ENCODE assay signal across 20 cellular contexts in the genomic region with DNA sequence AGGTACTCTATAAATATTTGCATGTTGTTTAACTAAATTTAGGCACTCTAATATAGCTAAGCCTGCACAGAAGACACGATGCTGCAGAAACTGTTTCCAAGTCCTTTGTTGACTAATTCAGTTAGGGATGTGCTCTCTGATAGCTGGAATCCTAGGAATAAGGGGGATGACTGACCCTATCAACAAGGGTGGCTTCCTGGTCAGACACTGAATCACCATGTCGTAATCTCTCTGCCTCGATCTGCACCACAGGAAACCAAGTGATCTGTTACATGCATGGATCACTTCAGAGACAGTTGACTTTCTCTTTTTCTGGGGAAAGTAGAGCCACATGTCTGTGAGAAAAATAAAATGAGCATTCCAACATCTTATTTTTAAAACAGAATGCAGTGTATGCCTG.
"Had no signal": no experiment of that assay in that cellular context is flagged by ENCODE, and none has a peak within 500 bp of the region (broad histone marks: within the 10 kb centered on the region; RNA-seq: fewer than 3 reads in every experiment).

No MANE protein-coding gene starts in this region.

- H3K9me3 ChIP-seq: psoas muscle, right lobe of liver, tibial nerve, vagina had no signal

- H3K27me3 Mint-ChIP-seq: activated CD4-positive, alpha-beta memory T cell treated with anti-CD3 and anti-CD28 coated beads for 36 hours; activated naive CD8-positive, alpha-beta T cell treated with anti-CD3 and anti-CD28 coated beads for 36 hours; stimulated activated naive B cell treated with anti-CD40 and anti-IgM and Interleukin-4, amounts not matched to agents 10 μg/mL and 1 μg/mL and 100 μg/mL, for 72 hours had no signal

- H3K27ac Mint-ChIP-seq: activated CD4-positive, alpha-beta memory T cell treated with anti-CD3 and anti-CD28 coated beads for 36 hours; activated naive CD8-positive, alpha-beta T cell treated with anti-CD3 and anti-CD28 coated beads for 36 hours; natural killer cell; stimulated activated naive B cell treated with anti-CD40 and anti-IgM and Interleukin-4, amounts not matched to agents 10 μg/mL and 1 μg/mL and 100 μg/mL, for 72 hours had no signal

- H3K36me3 Mint-ChIP-seq: activated CD4-positive, alpha-beta memory T cell treated with anti-CD3 and anti-CD28 coated beads for 36 hours; activated naive CD8-positive, alpha-beta T cell treated with anti-CD3 and anti-CD28 coated beads for 36 hours; natural killer cell; stimulated activated naive B cell treated with anti-CD40 and anti-IgM and Interleukin-4, amounts not matched to agents 10 μg/mL and 1 μg/mL and 100 μg/mL, for 72 hours had no signal

- H3K4me3 Mint-ChIP-seq: activated CD4-positive, alpha-beta memory T cell treated with anti-CD3 and anti-CD28 coated beads for 36 hours; activated naive CD8-positive, alpha-beta T cell treated with anti-CD3 and anti-CD28 coated beads for 36 hours; activated T-cell treated with anti-CD3 and anti-CD28 coated beads, Interleukin-2, amount 50 U/mL, for 4 hours; natural killer cell; stimulated activated naive B cell treated with anti-CD40 and anti-IgM and Interleukin-4, amounts not matched to agents 10 μg/mL and 1 μg/mL and 100 μg/mL, for 72 hours had no signal

- H3K4me3 ChIP-seq: coronary artery, psoas muscle, right lobe of liver, spleen, tibial nerve, vagina had no signal

- H3K4me1 Mint-ChIP-seq: activated naive CD8-positive, alpha-beta T cell treated with anti-CD3 and anti-CD28 coated beads for 36 hours; natural killer cell; stimulated activated naive B cell treated with anti-CD40 and anti-IgM and Interleukin-4, amounts not matched to agents 10 μg/mL and 1 μg/mL and 100 μg/mL, for 72 hours had no signal

- H3K27ac ChIP-seq: coronary artery, epithelial cell of prostate, psoas muscle, right lobe of liver, spleen, tibial nerve, vagina had no signal

- DNase-seq: activated CD4-positive, alpha-beta memory T cell treated with anti-CD3 and anti-CD28 coated beads for 36 hours; activated gamma-delta T cell; activated naive CD8-positive, alpha-beta T cell treated with anti-CD3 and anti-CD28 coated beads for 36 hours; activated T-cell treated with anti-CD3 and anti-CD28 coated beads, Interleukin-2, amount 50 U/mL, for 4 hours; caudate nucleus; effector CD8-positive, alpha-beta T cell; hippocampal formation; left colon; mammary epithelial cell; natural killer cell; nucleus accumbens; psoas muscle; right lobe of liver; spleen; stimulated activated CD4-positive, alpha-beta T cell treated with anti-CD3 and anti-CD28 coated beads, Interleukin-1b, Interleukin-23, amount 100 ng/mL, for 48 hours; stimulated activated naive B cell treated with anti-CD40 and anti-IgM and Interleukin-4, amounts not matched to agents 10 μg/mL and 1 μg/mL and 100 μg/mL, for 72 hours had no signal

- H3K27me3 ChIP-seq: right lobe of liver, spleen, vagina had no signal

- ATAC-seq: activated T-cell treated with anti-CD3 and anti-CD28 coated beads, Interleukin-2, amount 50 U/mL, for 4 hours; left colon; natural killer cell; psoas muscle; right lobe of liver; stimulated activated naive B cell treated with anti-CD40 and anti-IgM and Interleukin-4, amounts not matched to agents 10 μg/mL and 1 μg/mL and 100 μg/mL, for 72 hours had no signal

- H3K4me1 ChIP-seq: psoas muscle, right lobe of liver, spleen, tibial nerve, vagina had no signal

- H3K36me3 ChIP-seq: right lobe of liver, spleen, tibial nerve, vagina had no signal

- H3K9me3 Mint-ChIP-seq: activated CD4-positive, alpha-beta memory T cell treated with anti-CD3 and anti-CD28 coated beads for 36 hours; natural killer cell had no signal
